In the genomic region with DNA sequence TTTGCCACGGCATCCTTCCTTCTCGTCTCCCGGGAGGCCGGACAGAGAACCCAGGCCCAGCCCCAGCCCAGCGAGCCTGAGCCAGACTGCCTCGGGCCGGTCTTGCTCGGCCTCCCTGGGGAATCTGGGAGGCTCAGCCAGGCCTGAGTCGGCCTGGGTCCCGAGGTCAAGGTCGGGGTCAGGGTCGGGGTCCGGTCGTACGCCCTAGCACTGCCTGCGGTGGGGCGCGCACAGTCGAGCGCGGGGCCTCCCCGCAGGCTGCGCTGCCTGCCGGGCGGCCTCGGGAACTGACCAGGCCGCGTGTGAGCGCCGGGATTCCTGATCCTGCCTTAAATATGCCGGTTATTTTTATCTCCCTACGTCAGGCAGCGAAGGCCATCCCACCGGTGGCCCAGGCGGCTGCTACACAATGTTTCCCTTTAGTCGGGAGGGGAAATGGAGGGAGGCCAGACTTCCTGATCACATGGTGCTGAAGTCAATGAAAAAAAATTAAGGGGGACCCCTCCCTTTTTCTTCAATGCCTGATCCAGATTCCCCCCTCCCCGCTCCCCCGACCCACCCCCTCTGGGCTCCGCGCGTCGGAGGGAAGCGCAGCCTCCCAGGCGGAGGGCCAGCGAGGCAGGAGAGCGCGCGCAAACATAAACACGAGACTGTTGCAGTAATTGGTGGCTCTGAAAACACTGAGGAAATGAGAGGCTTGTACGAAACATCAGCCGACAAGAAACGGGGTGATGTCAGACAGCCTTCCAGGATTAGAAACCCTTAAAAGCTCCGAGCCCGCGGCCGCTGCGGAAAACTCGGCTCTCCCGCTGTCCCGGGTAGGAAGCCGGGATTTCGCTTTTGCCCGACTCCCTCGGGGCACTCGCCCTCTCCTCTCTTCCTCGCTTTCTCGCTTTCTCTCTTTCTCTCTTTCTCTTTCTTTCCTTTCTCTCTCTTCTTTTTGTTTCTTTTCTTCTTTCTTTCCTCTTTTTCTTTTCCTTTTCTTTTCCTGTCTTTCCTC, we compare ENCODE assay signal across 8 cellular contexts.
DNase-seq lines count a peak whose midpoint lies in the region; ATAC-seq and TF ChIP-seq lines count a peak whose summit lies in the region.

No MANE protein-coding gene starts in this region.

- 0 out of 7 replicates have a peak overlapping the region, but pooled peaks of 1 of the 3 experiments have one; percentile 44 for H3K27ac Mint-ChIP-seq in H9

- peak; percentile 89 for DNase-seq in Ammon's horn (ENCODE audit: low spot score)
- peak; percentile 71 for DNase-seq in H9
- DNase-seq in SK-N-SH: peak; percentile 57
- DNase-seq in esophagus muscularis mucosa (ENCODE audit: extremely low spot score): peak; percentile 98
- peak; percentile 93 for DNase-seq in mesenteric fat pad (ENCODE audit: low spot score)
- DNase-seq in suprapubic skin (ENCODE audit: low spot score in 2 of 2): peak; percentile 96
- DNase-seq in RKO (ENCODE audit: low spot score): no peak

- peak overlapping the region; percentile 92 for H3K14ac ChIP-seq in H9 (ENCODE audit: insufficient read depth, low read length)

- no peak for ATAC-seq in HG03469 (IDR thresholded peaks at IDR 0.05; ENCODE audit: unreplicated experiment)

- peaks cover 10% of the 10 kb centered on the region for H3K23me2 ChIP-seq in H9 (ENCODE audit: insufficient read length, low read depth, low read length, poor library complexity, severe bottlenecking)

- H3K4me1 Mint-ChIP-seq in H9: peaks cover 24 to 37% of the 10 kb centered on the region in 2 experiments

- H3K36me3 ChIP-seq in SK-N-SH (replicated peaks in 1 of 2; ENCODE audit: control insufficient read depth in 1 of 2, insufficient read depth in 2 of 2, low read length in 1 of 2) (no peaks in the 10 kb centered on the region), esophagus muscularis mucosa (no peaks in the 10 kb centered on the region), suprapubic skin (no peaks in the 10 kb centered on the region)

- H3K4ac ChIP-seq in H9 (ENCODE audit: low read depth, low read length): no peak overlapping the region

- H2AFZ ChIP-seq in H9 (ENCODE audit: low read length): peak overlapping the region; percentile 53
- H2AFZ ChIP-seq in SK-N-SH (ENCODE audit: low read depth): peak overlapping the region; percentile 81; the same call in 1 of the 2 replicates

- peak; percentile 98 for TF ChIP-seq POLR2A in esophagus muscularis mucosa (IDR thresholded peaks at IDR 0.05; ENCODE audit: low read depth)
- TF ChIP-seq POLR2A in suprapubic skin (IDR thresholded peaks at IDR 0.05): peak; percentile 95 to 98

- no peaks in the 10 kb centered on the region for H3K79me1 ChIP-seq in H9 (ENCODE audit: insufficient read depth, low read depth, low read length, poor library complexity, severe bottlenecking)

- H2BK120ac ChIP-seq in H9 (ENCODE audit: low read depth, low read length, poor library complexity, severe bottlenecking): no peak overlapping the region

- H3K4me2 ChIP-seq in H9 (ENCODE audit: insufficient read depth, insufficient read length, low read length): peak overlapping the region; percentile 74
- peak overlapping the region; percentile 77 for H3K4me2 ChIP-seq in SK-N-SH

- TF ChIP-seq CTCF in H9 (conservative IDR thresholded peaks at IDR 0.05): no peak
- TF ChIP-seq CTCF in SK-N-SH (IDR thresholded peaks at IDR 0.05): no peak
- TF ChIP-seq CTCF in esophagus muscularis mucosa (IDR thresholded peaks at IDR 0.05): peak; percentile 11 to 52 (median 20)
- no peak for TF ChIP-seq CTCF in suprapubic skin (IDR thresholded peaks at IDR 0.05)

- peak overlapping the region; percentile 78 for H3K9ac ChIP-seq in H9 (ENCODE audit: extremely low read depth, insufficient read length, low read length)
- H3K9ac ChIP-seq in SK-N-SH: peak overlapping the region; percentile 28; the same call in 1 of the 2 replicates

- peaks cover 35% of the 10 kb centered on the region for H3K27me3 Mint-ChIP-seq in H9 (ENCODE audit: low read depth)

- TF ChIP-seq RAD21 in SK-N-SH (IDR thresholded peaks at IDR 0.05; ENCODE audit: low read length): no peak

- H3K9me3 Mint-ChIP-seq in H9: no peaks in the 10 kb centered on the region

- no peak overlapping the region for H2BK20ac ChIP-seq in H9 (ENCODE audit: low read depth, low read length, poor library complexity, severe bottlenecking)

- H3K79me2 ChIP-seq in H9 (ENCODE audit: insufficient read depth, low read length): no peaks in the 10 kb centered on the region
- H3K79me2 ChIP-seq in SK-N-SH (ENCODE audit: insufficient read depth): no peaks in the 10 kb centered on the region

- CTCF ChIA-PET in SK-N-SH (lab: Yijun Ruan, JAX): no interaction called here

- H3K27ac ChIP-seq in H9 (ENCODE audit: insufficient read length, low read depth, low read length): no peak overlapping the region
- no peak overlapping the region for H3K27ac ChIP-seq in SK-N-SH (ENCODE audit: low read depth in 2 of 2, low read length in 1 of 2)
- peak overlapping the region; percentile 97 to 98 (median 98) for H3K27ac ChIP-seq in esophagus muscularis mucosa (replicated peaks in 1 of 4)
- peak overlapping the region; percentile 93 for H3K27ac ChIP-seq in suprapubic skin

- H3K27me3 ChIP-seq in H9 (ENCODE audit: insufficient read depth, low read length) (no peaks in the 10 kb centered on the region), SK-N-SH (ENCODE audit: insufficient read depth) (peaks cover 48% of the 10 kb centered on the region; the same call in 1 of the 2 replicates), esophagus muscularis mucosa (no peaks in the 10 kb centered on the region), suprapubic skin (no peaks in the 10 kb centered on the region)

- no peak overlapping the region for H4K91ac ChIP-seq in H9 (ENCODE audit: insufficient read length, low read depth, low read length)

- POLR2A ChIA-PET in SK-N-SH (lab: Yijun Ruan, JAX): no interaction called here

- no peak overlapping the region for H2BK12ac ChIP-seq in H9 (ENCODE audit: insufficient read length, low read depth, low read length)

- H3K18ac ChIP-seq in H9 (ENCODE audit: insufficient read length, low read depth, low read length): peak overlapping the region; percentile 75

- no peak for TF ChIP-seq EP300 in SK-N-SH (IDR thresholded peaks at IDR 0.05; ENCODE audit: borderline replicate concordance in 1 of 2, low read depth in 1 of 2, low read length in 1 of 2)
- TF ChIP-seq EP300 in esophagus muscularis mucosa (IDR thresholded peaks at IDR 0.05): peak; percentile 53
- no peak for TF ChIP-seq EP300 in suprapubic skin (IDR thresholded peaks at IDR 0.05)

- H3K56ac ChIP-seq in H9 (ENCODE audit: insufficient read length, low read depth, low read length): no peak overlapping the region

- H4K8ac ChIP-seq in H9 (replicated peaks; ENCODE audit: insufficient read length, low read depth, low read length): no peak overlapping the region

- no peak overlapping the region for H3K23ac ChIP-seq in H9 (ENCODE audit: insufficient read length, low read depth, low read length)

- H3K4me1 ChIP-seq in H9 (ENCODE audit: insufficient read depth, low read length) (peaks cover 9% of the 10 kb centered on the region), SK-N-SH (ENCODE audit: control insufficient read depth in 1 of 2, insufficient read depth in 2 of 2, low read depth in 1 of 2, low read length in 1 of 2) (no peaks in the 10 kb centered on the region; a peak in 1 of 4 replicates), esophagus muscularis mucosa (peaks cover 22 to 32% (median 26%) of the 10 kb centered on the region in 4 donors), suprapubic skin (peaks cover 22% of the 10 kb centered on the region)

- H3K9me2 ChIP-seq in SK-N-SH: no peaks in the 10 kb centered on the region

- H3K36me3 Mint-ChIP-seq in H9 (ENCODE audit: insufficient read depth in 1 of 3, low read depth in 3 of 3): no peaks in the 10 kb centered on the region

- no peak overlapping the region for H2BK5ac ChIP-seq in H9 (ENCODE audit: insufficient read length, low read length)

- no peak overlapping the region for H2BK15ac ChIP-seq in H9 (ENCODE audit: low read depth, low read length)

- H4K20me1 ChIP-seq in H9 (ENCODE audit: control insufficient read depth, insufficient read depth, insufficient read length) (no peaks in the 10 kb centered on the region), SK-N-SH (ENCODE audit: insufficient read depth) (no peaks in the 10 kb centered on the region)

- H2AK5ac ChIP-seq in H9 (ENCODE audit: insufficient read length, low read length): no peak overlapping the region

- H3K9me3 ChIP-seq in H9 (ENCODE audit: control insufficient read depth, low read depth, low read length) (no peaks in the 10 kb centered on the region), SK-N-SH (no peaks in the 10 kb centered on the region), esophagus muscularis mucosa (no peaks in the 10 kb centered on the region), suprapubic skin (no peaks in the 10 kb centered on the region)

- peak overlapping the region; percentile 66 to 77 for H3K4me3 Mint-ChIP-seq in H9

- H4K5ac ChIP-seq in H9 (ENCODE audit: insufficient read length, low read depth, low read length): peak overlapping the region; percentile 54

- intact Hi-C loops in esophagus muscularis mucosa (cut with DNase I): loop anchor here (1.0 to 5.0 kb wide), 5 partner anchors 95 to 505 kb away; no protein-coding TSS in a partner anchor

- H3F3A ChIP-seq in SK-N-SH (replicated peaks; ENCODE audit: insufficient read depth): no peaks in the 10 kb centered on the region

- peak overlapping the region; percentile 36 to 60 for H3K4me3 ChIP-seq in SK-N-SH (ENCODE audit: low read depth in 2 of 2, low read length in 1 of 2)
- H3K4me3 ChIP-seq in esophagus muscularis mucosa: peak overlapping the region; percentile 50 to 62 (median 61)
- peak overlapping the region; percentile 49 for H3K4me3 ChIP-seq in suprapubic skin

- no CpG with 5 or more reads among the region's 67 CpGs for WGBS in H9 (ENCODE audit: extremely low coverage, insufficient read length, low lambda C conversion rate)
- 16% methylated on average over 42 of the region's 67 CpGs for WGBS in SK-N-SH (ENCODE audit: low lambda C conversion rate)
- 2% methylated on average over 40 of the region's 67 CpGs for WGBS in esophagus muscularis mucosa
- WGBS in suprapubic skin: 5% methylated on average over 63 of the region's 67 CpGs

- H3T11ph ChIP-seq in H9 (ENCODE audit: low read length): no peak overlapping the region

TF ChIP-seq in SK-N-SH, 30 proteins besides CTCF, POLR2A, EP300 and RAD21 (continues in another document):
- TF ChIP-seq SMC3 (IDR thresholded peaks at IDR 0.05; ENCODE audit: low read depth, low read length): no peak
- no peak for TF ChIP-seq RFX5 (IDR thresholded peaks at IDR 0.05; ENCODE audit: low read length)
- TF ChIP-seq, protein P1, sequence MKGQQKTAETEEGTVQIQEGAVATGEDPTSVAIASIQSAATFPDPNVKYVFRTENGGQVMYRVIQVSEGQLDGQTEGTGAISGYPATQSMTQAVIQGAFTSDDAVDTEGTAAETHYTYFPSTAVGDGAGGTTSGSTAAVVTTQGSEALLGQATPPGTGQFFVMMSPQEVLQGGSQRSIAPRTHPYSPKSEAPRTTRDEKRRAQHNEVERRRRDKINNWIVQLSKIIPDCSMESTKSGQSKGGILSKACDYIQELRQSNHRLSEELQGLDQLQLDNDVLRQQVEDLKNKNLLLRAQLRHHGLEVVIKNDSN (IDR thresholded peaks at IDR 0.05; ENCODE audit: borderline replicate concordance, low read depth): no peak
- no peak for TF ChIP-seq MXI1 (IDR thresholded peaks at IDR 0.05; ENCODE audit: low read depth, low read length)
- TF ChIP-seq MEF2A (IDR thresholded peaks at IDR 0.05; ENCODE audit: borderline replicate concordance, low read depth): no peak
- TF ChIP-seq JUND (IDR thresholded peaks at IDR 0.05): no peak

Comparison
In these comparisons a context has a peak if more than half of its experiments do, and no peak if none do; other contexts are left out.
1. H3K27ac ChIP-seq: peak in esophagus muscularis mucosa (4 of 4) and suprapubic skin (single experiment); none in H9 (single experiment) and SK-N-SH (0 of 2).
2. CTCF ChIP-seq: peak in esophagus muscularis mucosa (3 of 3); none in H9 (single experiment), SK-N-SH (single experiment) and suprapubic skin (0 of 2).
3. Peak in every context shown above with its lines, with median percentiles within 50 percentile points of each other: H3K4me3 ChIP-seq.